In the genomic region with DNA sequence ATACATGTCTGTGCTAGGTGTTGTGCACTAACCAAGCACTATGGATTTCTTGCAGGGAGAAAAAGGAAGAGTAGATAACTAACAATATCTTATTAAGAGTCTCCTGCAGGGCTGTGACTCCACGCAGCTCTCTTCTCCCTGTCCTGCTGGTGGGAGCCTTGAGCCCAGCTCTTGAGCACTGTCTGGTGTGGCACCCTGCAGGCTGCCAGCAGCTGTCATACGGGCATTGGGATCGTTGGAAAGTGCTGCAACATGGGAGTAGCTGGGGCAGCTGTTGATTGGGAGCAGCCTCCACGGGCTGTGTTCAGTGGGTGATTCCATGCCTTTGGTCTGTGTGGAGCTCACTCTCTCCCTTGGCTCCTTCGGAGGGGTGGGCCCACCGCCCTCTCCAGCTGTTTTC, we compare ENCODE assay signal across 17 cellular contexts.
A peak's percentile ranks its signal among the peaks of the same experiment; 100 is the strongest.
DNase-seq lines count a peak whose midpoint lies in the region; ATAC-seq, FAIRE-seq and TF ChIP-seq lines count a peak whose summit lies in the region.
"Had no signal": no experiment of that assay in that cellular context is flagged by ENCODE, and none has a peak within 500 bp of the region (broad histone marks: within the 10 kb centered on the region; RNA-seq: fewer than 3 reads in every experiment).

No MANE protein-coding gene starts in this region.

- BruUV-seq in HepG2 (replicated peaks; lab: Mats Ljungman, UMichigan): no TSS peak

- peak; percentile 16 to 65 (median 33) for ATAC-seq in heart left ventricle
- no peak for ATAC-seq in HG03520 (IDR thresholded peaks at IDR 0.05; ENCODE audit: unreplicated experiment)
- no peak for ATAC-seq in HG03025 (IDR thresholded peaks at IDR 0.05; ENCODE audit: low FRiP score, unreplicated experiment)
- ATAC-seq in HepG2: no peak

- H3K4me1 ChIP-seq in heart left ventricle: peaks cover 0 to 46% (median 26%) of the 10 kb centered on the region in 12 donors
- H3K4me1 ChIP-seq in osteoblast (ENCODE audit: insufficient read depth, low read length): peaks cover 51% of the 10 kb centered on the region
- peaks cover 5% of the 10 kb centered on the region; the same call in 1 of the 2 replicates for H3K4me1 ChIP-seq in HepG2 (ENCODE audit: insufficient read depth, low read length)

- H4K20me1 ChIP-seq in osteoblast (ENCODE audit: insufficient read depth, low read length) (no peaks in the 10 kb centered on the region), HepG2 (ENCODE audit: insufficient read depth, low read length) (no peaks in the 10 kb centered on the region)
- H4K20me1 ChIP-seq: BLaER1 had no signal

- TF ChIP-seq RAD21 in HepG2 (CRISPR knock-in tag; IDR thresholded peaks at IDR 0.05): no peak

- H3K9ac ChIP-seq in HepG2 (ENCODE audit: insufficient read depth, low read depth, low read length): no peak overlapping the region
- H3K9ac ChIP-seq: BLaER1 had no signal

- H3K27ac ChIP-seq in heart left ventricle (no peak overlapping the region), osteoblast (ENCODE audit: low read depth, low read length) (peak overlapping the region; percentile 12), HepG2 (ENCODE audit: extremely low read length, insufficient read depth, low read length) (no peak overlapping the region)
- H3K27ac ChIP-seq: 22Rv1, BLaER1, SJSA1 had no signal

- H2AFZ ChIP-seq in osteoblast (ENCODE audit: low read length): no peak overlapping the region
- H2AFZ ChIP-seq in HepG2 (ENCODE audit: low read length): no peak overlapping the region

- no peak for TF ChIP-seq CTCF in heart left ventricle (IDR thresholded peaks at IDR 0.05)
- no peak for TF ChIP-seq CTCF in osteoblast (IDR thresholded peaks at IDR 0.05; ENCODE audit: extremely low read depth, low read depth, low read length)
- no peak for TF ChIP-seq CTCF in HepG2 (CRISPR knock-in tag; IDR thresholded peaks at IDR 0.05)

- no peak for TF ChIP-seq POLR2A in heart left ventricle (IDR thresholded peaks at IDR 0.05)
- TF ChIP-seq POLR2A in HepG2 (IDR thresholded peaks at IDR 0.05; ENCODE audit: insufficient read depth in 1 of 2, low read depth in 2 of 2, low read length in 2 of 2): no peak

- intact Hi-C loops in heart left ventricle (cut with DNase I) (no loop called here), HepG2 (cut with micrococcal nuclease; ENCODE audit: unreplicated experiment) (no loop called here)

- H3K79me2 ChIP-seq in osteoblast (ENCODE audit: insufficient read depth, low read length) (no peaks in the 10 kb centered on the region), HepG2 (ENCODE audit: insufficient read depth, low read length) (no peaks in the 10 kb centered on the region)

- 54 to 72% (median 68%) methylated on average over 2 to 6 of the region's 6 CpGs for WGBS in heart left ventricle, 4 donors
- 97% methylated on average over 5 of the region's 6 CpGs for WGBS in HepG2 (ENCODE audit: low lambda C conversion rate)

- no peak for TF ChIP-seq EP300 in HepG2 (IDR thresholded peaks at IDR 0.05; ENCODE audit: low read depth in 2 of 2, low read length in 2 of 2)
- TF ChIP-seq EP300 in HepG2 (CRISPR knock-in tag; IDR thresholded peaks at IDR 0.05; ENCODE audit: borderline replicate concordance): no peak

- peak; percentile 21 for DNase-seq in DMS 273 (lab: John Stamatoyannopoulos, UW; ENCODE audit: unreplicated experiment)
- no peak for DNase-seq in DMS 273 treated with DMSO at 0.1 percent for 48 hours (lab: John Stamatoyannopoulos, UW)
- peak; percentile 30 for DNase-seq in NCI-H2171 treated with DMSO at 0.1 percent for 48 hours (lab: John Stamatoyannopoulos, UW)
- DNase-seq in heart left ventricle: no peak
- DNase-seq in osteoblast (ENCODE audit: insufficient read length, low spot score, missing footprints): no peak
- no peak for DNase-seq in HepG2 (ENCODE audit: low spot score)
- DNase-seq: CD8-positive, alpha-beta memory T cell; H9; NCI-H1436; NCI-H2081; NCI-H510A; RPMI8226 had no signal

- FAIRE-seq in HepG2 (lab: Jason Lieb, UNC): no peak

- H3K27me3 ChIP-seq in heart left ventricle: no peaks in the 10 kb centered on the region
- no peaks in the 10 kb centered on the region for H3K27me3 ChIP-seq in osteoblast (ENCODE audit: insufficient read depth, low read length)
- H3K27me3 ChIP-seq in HepG2 (ENCODE audit: control insufficient read depth in 1 of 2, insufficient read depth in 2 of 2, low read length in 2 of 2): no peaks in the 10 kb centered on the region
- H3K27me3 ChIP-seq: BLaER1, SJSA1 had no signal

- H3K4me2 ChIP-seq in osteoblast (ENCODE audit: insufficient read depth, low read length) (no peak overlapping the region), HepG2 (ENCODE audit: low read depth, low read length) (no peak overlapping the region)
- H3K4me2 ChIP-seq: BLaER1 had no signal

- POLR2A ChIA-PET in HepG2 (lab: Yijun Ruan, JAX): no interaction called here

- H3K4me3 ChIP-seq in heart left ventricle (no peak overlapping the region), osteoblast (ENCODE audit: insufficient read depth, low read length) (no peak overlapping the region), HepG2 (replicated peaks in 1 of 3; ENCODE audit: insufficient read depth in 1 of 3, low read depth in 2 of 3, low read length in 3 of 3) (no peak overlapping the region)
- H3K4me3 ChIP-seq: BLaER1, SJSA1 had no signal

- CTCF ChIA-PET in HepG2 (lab: Yijun Ruan, JAX; ENCODE audit: low intra/inter-chr PET ratio, low total read pairs): no interaction called here

- H3K36me3 ChIP-seq in heart left ventricle (peaks cover 0 to 12% (median 3%) of the 10 kb centered on the region in 9 donors), osteoblast (ENCODE audit: insufficient read depth, low read length) (no peaks in the 10 kb centered on the region), HepG2 (replicated peaks in 1 of 2; ENCODE audit: control insufficient read depth in 1 of 2, insufficient read depth in 2 of 2, low read length in 2 of 2) (no peaks in the 10 kb centered on the region)
- H3K36me3 ChIP-seq: SJSA1 had no signal

- no peaks in the 10 kb centered on the region for H3K9me3 ChIP-seq in heart left ventricle
- no peaks in the 10 kb centered on the region for H3K9me3 ChIP-seq in osteoblast (ENCODE audit: low read depth, low read length)
- no peaks in the 10 kb centered on the region for H3K9me3 ChIP-seq in HepG2 (ENCODE audit: low read length)
- H3K9me3 ChIP-seq: BLaER1, SJSA1 had no signal

- in situ Hi-C loops in HepG2 (cut with HindIII; ENCODE audit: extremely low pct_ligation_motif_present, low pct_unique_long_range_greater_than_20kb): no loop called here

TF ChIP-seq in HepG2, 621 proteins besides CTCF, POLR2A, EP300 and RAD21:
- TF ChIP-seq PCBP2 (optimal IDR thresholded peaks at IDR 0.05; ENCODE audit: low read depth, low read length, poor library complexity, severe bottlenecking) (no peak), CHD2 (IDR thresholded peaks at IDR 0.05; ENCODE audit: low read depth, low read length) (no peak), ZNF34 (CRISPR knock-in tag; IDR thresholded peaks at IDR 0.05; ENCODE audit: borderline replicate concordance) (no peak), ELF3 (CRISPR knock-in tag; IDR thresholded peaks at IDR 0.05) (no peak), ZNF160 (CRISPR knock-in tag; IDR thresholded peaks at IDR 0.05) (no peak), SYNCRIP (IDR thresholded peaks at IDR 0.05; ENCODE audit: insufficient read depth, low read depth, low read length) (no peak), ZKSCAN1 (IDR thresholded peaks at IDR 0.05; ENCODE audit: low read length) (no peak)
- TF ChIP-seq, protein P1, sequence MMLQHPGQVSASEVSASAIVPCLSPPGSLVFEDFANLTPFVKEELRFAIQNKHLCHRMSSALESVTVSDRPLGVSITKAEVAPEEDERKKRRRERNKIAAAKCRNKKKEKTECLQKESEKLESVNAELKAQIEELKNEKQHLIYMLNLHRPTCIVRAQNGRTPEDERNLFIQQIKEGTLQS (CRISPR knock-in tag; IDR thresholded peaks at IDR 0.05): no peak

Comparison
In these comparisons a context has a peak if more than half of its experiments do, and no peak if none do; other contexts are left out.
1. DNase-seq: peak in DMS 273 (single experiment) and NCI-H2171 treated with DMSO at 0.1 percent for 48 hours (single experiment); none in DMS 273 treated with DMSO at 0.1 percent for 48 hours (single experiment), heart left ventricle (0 of 5), osteoblast (single experiment) and HepG2 (single experiment).
2. ATAC-seq: peak in heart left ventricle (4 of 4); none in HG03520 (single experiment), HG03025 (single experiment) and HepG2 (single experiment).